In genomic region chr14:52906141-52906601, GRCh38 we compare ENCODE assay signal across 10 cellular contexts. TPM values are rescaled to one million over a fixed set of nuclear protein-coding genes. Genes with fewer than 3 reads are reported as not detected.
DNase-seq lines count a peak whose midpoint lies in the region; ATAC-seq and TF ChIP-seq lines count a peak whose summit lies in the region.
"Had no signal": no experiment of that assay in that cellular context is flagged by ENCODE, and none has a peak within 500 bp of the region (broad histone marks: within the 10 kb centered on the region; RNA-seq: fewer than 3 reads in every experiment).

No MANE protein-coding gene starts in this region.

- H3K27ac Mint-ChIP-seq in MCF 10A (ENCODE audit: low read depth, unreplicated experiment): peak overlapping the region; percentile 77
- H3K27ac Mint-ChIP-seq in activated naive CD8-positive, alpha-beta T cell treated with anti-CD3 and anti-CD28 coated beads, Interleukin-2, amount 50 U/mL, for 24 hours: no peak overlapping the region

- H3K36me3 Mint-ChIP-seq in MCF 10A (ENCODE audit: insufficient read depth, unreplicated experiment): peaks cover 29% of the 10 kb centered on the region
- H3K36me3 Mint-ChIP-seq in activated naive CD8-positive, alpha-beta T cell treated with anti-CD3 and anti-CD28 coated beads, Interleukin-2, amount 50 U/mL, for 24 hours (ENCODE audit: low read depth): no peaks in the 10 kb centered on the region

- no peaks in the 10 kb centered on the region for H3K27me3 Mint-ChIP-seq in MCF 10A (ENCODE audit: insufficient read depth, unreplicated experiment)
- no peaks in the 10 kb centered on the region for H3K27me3 Mint-ChIP-seq in activated naive CD8-positive, alpha-beta T cell treated with anti-CD3 and anti-CD28 coated beads, Interleukin-2, amount 50 U/mL, for 24 hours

- no peaks in the 10 kb centered on the region for H3K9me3 Mint-ChIP-seq in MCF 10A (ENCODE audit: unreplicated experiment)
- no peaks in the 10 kb centered on the region for H3K9me3 Mint-ChIP-seq in activated naive CD8-positive, alpha-beta T cell treated with anti-CD3 and anti-CD28 coated beads, Interleukin-2, amount 50 U/mL, for 24 hours
- H3K9me3 Mint-ChIP-seq: activated T-cell treated with anti-CD3 and anti-CD28 coated beads, Interleukin-2, amount 50 U/mL, for 4 hours had no signal

- ATAC-seq in GM18520 (IDR thresholded peaks at IDR 0.05; ENCODE audit: unreplicated experiment): no peak
- ATAC-seq in activated naive CD8-positive, alpha-beta T cell treated with anti-CD3 and anti-CD28 coated beads, Interleukin-2, amount 50 U/mL, for 24 hours: no peak
- ATAC-seq: activated T-cell treated with anti-CD3 and anti-CD28 coated beads, Interleukin-2, amount 50 U/mL, for 4 hours had no signal

- H3K4me3 Mint-ChIP-seq in MCF 10A (ENCODE audit: unreplicated experiment): peak overlapping the region; percentile 44
- H3K4me3 Mint-ChIP-seq in activated naive CD8-positive, alpha-beta T cell treated with anti-CD3 and anti-CD28 coated beads, Interleukin-2, amount 50 U/mL, for 24 hours: no peak overlapping the region
- H3K4me3 Mint-ChIP-seq: activated T-cell treated with anti-CD3 and anti-CD28 coated beads, Interleukin-2, amount 50 U/mL, for 4 hours had no signal

- H3K4me1 ChIP-seq in thyroid gland: peaks cover 22 to 31% of the 10 kb centered on the region in 2 donors

- no peak for TF ChIP-seq CTCF in MCF 10A (IDR thresholded peaks at IDR 0.05; ENCODE audit: unreplicated experiment)
- TF ChIP-seq CTCF in thyroid gland (IDR thresholded peaks at IDR 0.05): no peak

- intact Hi-C loops in MCF 10A (cut with micrococcal nuclease) (no loop called here), thyroid gland (cut with DNase I) (no loop called here)

- no peak overlapping the region for H3K4me3 ChIP-seq in thyroid gland (replicated peaks in 1 of 3)

- H3K9me3 ChIP-seq in thyroid gland: no peaks in the 10 kb centered on the region

- no peaks in the 10 kb centered on the region for H3K27me3 ChIP-seq in thyroid gland

- TF ChIP-seq POLR2A in thyroid gland (IDR thresholded peaks at IDR 0.05): no peak

- 68 to 74% methylated on average over 3 of the region's 3 CpGs for WGBS in thyroid gland, 2 donors

- POLR2A ChIA-PET in MCF 10A (lab: Yijun Ruan, JAX): interaction anchor here (0.7 to 1.5 kb wide), 14 partner anchors 10 to 1483 kb away, joined by 3 to 14 read pairs (median 4); partner anchors contain the start of gene FERMT2

- BruUV-seq in MCF 10A (replicated peaks; lab: Mats Ljungman, UMichigan): TSS peak; percentile 25

- H3K4me1 Mint-ChIP-seq in MCF 10A (ENCODE audit: insufficient read depth, unreplicated experiment): peaks cover 53% of the 10 kb centered on the region
- no peaks in the 10 kb centered on the region for H3K4me1 Mint-ChIP-seq in activated naive CD8-positive, alpha-beta T cell treated with anti-CD3 and anti-CD28 coated beads, Interleukin-2, amount 50 U/mL, for 24 hours

- CTCF ChIA-PET in MCF 10A (lab: Yijun Ruan, JAX): interaction anchor here (1.2 kb wide), 1 partner anchor 29 kb away, joined by 4 read pairs; no protein-coding TSS in a partner anchor

- no peaks in the 10 kb centered on the region for H3K36me3 ChIP-seq in thyroid gland

- H3K27ac ChIP-seq in thyroid gland: peak overlapping the region in 2 of 3 donors; percentile 5 to 24

- peak; percentile 50 for DNase-seq in HPDE6-E6E7 (ENCODE audit: extremely low spot score)
- peak; percentile 81 for DNase-seq in MCF 10A (ENCODE audit: unreplicated experiment)
- DNase-seq in iris pigment epithelial cell (ENCODE audit: low read depth): peak; percentile 89
- DNase-seq in thyroid gland: no peak
- no peak for DNase-seq in NAMALWA (ENCODE audit: low spot score)
- DNase-seq in activated CD4-positive, alpha-beta T cell treated with anti-CD3 and anti-CD28 coated beads, Interleukin-2, amount 50 U/mL, for 48 hours: no peak
- DNase-seq in activated naive CD8-positive, alpha-beta T cell treated with anti-CD3 and anti-CD28 coated beads, Interleukin-2, amount 50 U/mL, for 24 hours: no peak
- DNase-seq: activated T-cell treated with anti-CD3 and anti-CD28 coated beads, Interleukin-2, amount 50 U/mL, for 4 hours; NCI-H1930 had no signal

RNA-seq across cellular contexts. Expression of gene FERMT2, which starts 44.7 kb away (rescaled TPM):
- total RNA-seq in MCF 10A (2022) (62.2 and 62.7 TPM in 2 replicates), thyroid gland (10 to 100 TPM; 57.1 to 98.5 (median 74.2) TPM)

Comparison
In these comparisons a context has a peak if more than half of its experiments do, and no peak if none do; other contexts are left out.
1. DNase-seq: peak in HPDE6-E6E7 (single experiment), MCF 10A (single experiment) and iris pigment epithelial cell (single experiment); none in thyroid gland (0 of 2), NAMALWA (single experiment), activated CD4-positive, alpha-beta T cell treated with anti-CD3 and anti-CD28 coated beads, Interleukin-2, amount 50 U/mL, for 48 hours (0 of 2) and activated naive CD8-positive, alpha-beta T cell treated with anti-CD3 and anti-CD28 coated beads, Interleukin-2, amount 50 U/mL, for 24 hours (single experiment).